ENCODE assay signal across 11 cellular contexts in the genomic region with DNA sequence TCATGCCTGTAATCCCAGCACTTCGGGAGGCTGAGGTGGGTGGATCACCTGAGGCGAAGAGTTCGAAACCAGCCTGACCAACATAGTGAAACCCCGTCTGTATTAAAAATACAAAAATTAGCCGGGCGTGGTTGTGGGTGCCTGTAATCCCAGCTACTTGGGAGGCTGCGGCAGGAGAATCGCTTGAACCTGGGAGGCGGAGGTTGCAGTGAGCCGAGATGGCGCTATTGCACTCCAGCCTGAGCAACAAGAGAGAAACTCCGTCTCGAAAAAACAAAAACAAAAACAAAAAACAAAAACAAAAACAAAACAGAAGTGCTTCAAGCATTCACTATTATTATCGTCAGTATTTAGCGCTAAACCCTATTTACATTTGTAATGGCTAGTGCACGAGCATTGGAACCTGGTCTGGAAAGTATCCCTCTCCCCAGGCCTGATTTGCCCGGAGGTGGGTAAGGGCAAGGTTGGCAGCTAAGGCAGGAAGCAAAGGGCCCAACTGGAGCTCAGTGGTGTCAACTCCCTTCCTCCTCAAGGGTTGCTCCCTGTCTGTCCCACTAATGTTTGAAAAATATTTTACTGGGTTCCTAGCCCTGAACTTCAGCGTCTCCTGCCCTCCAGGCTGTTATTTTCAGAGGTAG. TPM values are rescaled to one million over a fixed set of nuclear protein-coding genes. Genes with fewer than 3 reads are reported as not detected.
A peak's percentile ranks its signal among the peaks of the same experiment; 100 is the strongest.
DNase-seq lines count a peak whose midpoint lies in the region; ATAC-seq and TF ChIP-seq lines count a peak whose summit lies in the region.
"Not testable (repeated sequence)": the region's sequence is repeated elsewhere in the genome, so short reads cannot be mapped to it uniquely, and the experiment has no call there.
"Had no signal": no experiment of that assay in that cellular context is flagged by ENCODE, and none has a peak within 500 bp of the region (broad histone marks: within the 10 kb centered on the region; RNA-seq: fewer than 3 reads in every experiment).

No MANE protein-coding gene starts in this region.

- not testable (repeated sequence) for H3K4me3 ChIP-seq in Caco-2 (ENCODE audit: low read depth, low read length); hepatocyte
- H3K4me3 ChIP-seq in NT2/D1 (ENCODE audit: insufficient read length, low read depth), result peak overlapping the region; percentile 13

- H3K27ac Mint-ChIP-seq in Caco-2 (ENCODE audit: unreplicated experiment) (peak overlapping the region; percentile 91), MCF 10A (ENCODE audit: low read depth, unreplicated experiment) (peak overlapping the region; percentile 81)
- not testable (repeated sequence) for H3K27ac Mint-ChIP-seq in activated T-cell treated with anti-CD3 and anti-CD28 coated beads, Interleukin-2, amount 50 U/mL, for 72 hours; stimulated activated effector memory CD8-positive, alpha-beta T cell treated with anti-CD3 and anti-CD28 coated beads, Interleukin-12 subunit alpha, Interleukin-12 subunit beta, amount 100 ng/mL, for 72 hours
- H3K27ac Mint-ChIP-seq in natural killer cell treated with Interleukin-12 subunit alpha and Interleukin-12 subunit beta and Interleukin-15 and Interleukin-18, amount 100 ng/mL, for 72 hours, result peak overlapping the region in 1 of 2 donors; percentile 77

- WGBS in hepatocyte (ENCODE audit: low lambda C conversion rate, missing lambda C conversion rate), result 86% methylated on average over 18 of the region's 18 CpGs

- H3K27me3 ChIP-seq in Caco-2 (replicated peaks; ENCODE audit: control insufficient read depth, insufficient read depth, low read length); NT2/D1 (ENCODE audit: insufficient read depth, insufficient read length); hepatocyte: not testable (repeated sequence)

- ATAC-seq in activated T-cell treated with anti-CD3 and anti-CD28 coated beads, Interleukin-2, amount 50 U/mL, for 72 hours (replicated peaks in 1 of 2); natural killer cell treated with Interleukin-12 subunit alpha and Interleukin-12 subunit beta and Interleukin-15 and Interleukin-18, amount 100 ng/mL, for 72 hours; stimulated activated effector memory CD8-positive, alpha-beta T cell treated with anti-CD3 and anti-CD28 coated beads, Interleukin-12 subunit alpha, Interleukin-12 subunit beta, amount 100 ng/mL, for 72 hours: not testable (repeated sequence)

- H3K27me3 Mint-ChIP-seq in Caco-2 (ENCODE audit: insufficient read depth, unreplicated experiment); activated T-cell treated with anti-CD3 and anti-CD28 coated beads, Interleukin-2, amount 50 U/mL, for 72 hours (ENCODE audit: low read depth); MCF 10A (ENCODE audit: insufficient read depth, unreplicated experiment); natural killer cell treated with Interleukin-12 subunit alpha and Interleukin-12 subunit beta and Interleukin-15 and Interleukin-18, amount 100 ng/mL, for 72 hours: not testable (repeated sequence)

- not testable (repeated sequence) for H3K9me3 ChIP-seq in Caco-2; NT2/D1 (ENCODE audit: insufficient read depth, low read length); hepatocyte (ENCODE audit: low read depth)

- intact Hi-C loops in Caco-2 (cut with micrococcal nuclease; ENCODE audit: unreplicated experiment), result not testable (repeated sequence)
- intact Hi-C loops in MCF 10A (cut with micrococcal nuclease), result loop anchor here (1.0 kb wide), 1 partner anchor 78 kb away; no protein-coding TSS in a partner anchor

- H3K4me1 Mint-ChIP-seq in Caco-2 (ENCODE audit: low read depth, unreplicated experiment), result not testable (repeated sequence)
- peaks cover 30% of the 10 kb centered on the region for H3K4me1 Mint-ChIP-seq in activated T-cell treated with anti-CD3 and anti-CD28 coated beads, Interleukin-2, amount 50 U/mL, for 72 hours (ENCODE audit: low read depth)
- peaks cover 12% of the 10 kb centered on the region for H3K4me1 Mint-ChIP-seq in MCF 10A (ENCODE audit: insufficient read depth, unreplicated experiment)
- H3K4me1 Mint-ChIP-seq in natural killer cell treated with Interleukin-12 subunit alpha and Interleukin-12 subunit beta and Interleukin-15 and Interleukin-18, amount 100 ng/mL, for 72 hours (ENCODE audit: low read depth in 2 of 2), result peaks cover 14 to 16% of the 10 kb centered on the region in 2 donors
- peaks cover 33% of the 10 kb centered on the region for H3K4me1 Mint-ChIP-seq in stimulated activated effector memory CD8-positive, alpha-beta T cell treated with anti-CD3 and anti-CD28 coated beads, Interleukin-12 subunit alpha, Interleukin-12 subunit beta, amount 100 ng/mL, for 72 hours

- H3K36me3 ChIP-seq in Caco-2 (ENCODE audit: control insufficient read depth, insufficient read depth, low read length); NT2/D1 (ENCODE audit: insufficient read depth, insufficient read length, low read length); hepatocyte (replicated peaks; ENCODE audit: insufficient read depth, low read depth): not testable (repeated sequence)

- BruUV-seq in Caco-2 (replicated peaks; lab: Mats Ljungman, UMichigan); MCF 10A (replicated peaks; lab: Mats Ljungman, UMichigan): not testable (repeated sequence)

- H2AFZ ChIP-seq in hepatocyte, result not testable (repeated sequence)

- H3K9me2 ChIP-seq in hepatocyte (replicated peaks; ENCODE audit: insufficient read depth), result not testable (repeated sequence)

- POLR2A ChIA-PET in Caco-2 (lab: Charles Lee), result interaction anchor here (0.7 to 2.3 kb wide), 4 partner anchors 22 to 34 kb away, joined by 3 to 34 read pairs (median 18); a partner anchor contains a TSS
- POLR2A ChIA-PET in MCF 10A (lab: Yijun Ruan, JAX), result interaction anchor here (0.9 to 3.5 kb wide), 12 partner anchors 14 to 78 kb away, joined by 3 to 45 read pairs (median 7); a partner anchor contains a TSS

- H4K20me1 ChIP-seq in hepatocyte (ENCODE audit: insufficient read depth, poor library complexity, severe bottlenecking), result not testable (repeated sequence)

- peak overlapping the region; percentile 86 for H3K4me2 ChIP-seq in hepatocyte

- H3K36me3 Mint-ChIP-seq in Caco-2 (ENCODE audit: insufficient read depth, unreplicated experiment), result peaks cover 17% of the 10 kb centered on the region
- not testable (repeated sequence) for H3K36me3 Mint-ChIP-seq in activated T-cell treated with anti-CD3 and anti-CD28 coated beads, Interleukin-2, amount 50 U/mL, for 72 hours (ENCODE audit: insufficient read depth in 2 of 2); MCF 10A (ENCODE audit: insufficient read depth, unreplicated experiment); natural killer cell treated with Interleukin-12 subunit alpha and Interleukin-12 subunit beta and Interleukin-15 and Interleukin-18, amount 100 ng/mL, for 72 hours; stimulated activated effector memory CD8-positive, alpha-beta T cell treated with anti-CD3 and anti-CD28 coated beads, Interleukin-12 subunit alpha, Interleukin-12 subunit beta, amount 100 ng/mL, for 72 hours

- DNase-seq in Caco-2; NT2/D1 (ENCODE audit: low read depth, low spot score); activated T-cell treated with anti-CD3 and anti-CD28 coated beads, Interleukin-2, amount 50 U/mL, for 72 hours; MCF 10A (ENCODE audit: unreplicated experiment); hepatocyte (ENCODE audit: low spot score); stimulated activated effector memory CD8-positive, alpha-beta T cell treated with anti-CD3 and anti-CD28 coated beads, Interleukin-12 subunit alpha, Interleukin-12 subunit beta, amount 100 ng/mL, for 72 hours (ENCODE audit: low spot score in 2 of 2): not testable (repeated sequence)
- peak; percentile 5 for DNase-seq in natural killer cell treated with Interleukin-12 subunit alpha and Interleukin-12 subunit beta and Interleukin-15 and Interleukin-18, amount 100 ng/mL, for 72 hours (ENCODE audit: low spot score)

- peak overlapping the region; percentile 84 for H3K9ac ChIP-seq in NT2/D1 (ENCODE audit: insufficient read length, low read depth)

- CTCF ChIA-PET in Caco-2 (lab: Charles Lee), result interaction anchor here (0.6 to 3.4 kb wide), 17 partner anchors 16 to 434 kb away, joined by 3 to 90 read pairs (median 7); a partner anchor contains a TSS
- CTCF ChIA-PET in MCF 10A (lab: Yijun Ruan, JAX), result interaction anchor here (0.6 to 5.5 kb wide), 27 partner anchors 9 to 606 kb away, joined by 3 to 48 read pairs (median 6); a partner anchor contains a TSS

- TF ChIP-seq CTCF in Caco-2 (IDR thresholded peaks at IDR 0.05; ENCODE audit: insufficient read depth in 1 of 2, low read depth in 1 of 2, low read length in 1 of 2, severe bottlenecking in 1 of 2, unreplicated experiment in 1 of 2); MCF 10A (IDR thresholded peaks at IDR 0.05; ENCODE audit: unreplicated experiment); hepatocyte (IDR thresholded peaks at IDR 0.05; ENCODE audit: poor library complexity): not testable (repeated sequence)

- H3K9me3 Mint-ChIP-seq in Caco-2 (ENCODE audit: unreplicated experiment); activated T-cell treated with anti-CD3 and anti-CD28 coated beads, Interleukin-2, amount 50 U/mL, for 72 hours; MCF 10A (ENCODE audit: unreplicated experiment); natural killer cell treated with Interleukin-12 subunit alpha and Interleukin-12 subunit beta and Interleukin-15 and Interleukin-18, amount 100 ng/mL, for 72 hours; stimulated activated effector memory CD8-positive, alpha-beta T cell treated with anti-CD3 and anti-CD28 coated beads, Interleukin-12 subunit alpha, Interleukin-12 subunit beta, amount 100 ng/mL, for 72 hours: not testable (repeated sequence)

- peaks cover 20% of the 10 kb centered on the region for H3K79me2 ChIP-seq in hepatocyte

- peaks cover 14% of the 10 kb centered on the region for H3K4me1 ChIP-seq in Caco-2
- peaks cover 22% of the 10 kb centered on the region for H3K4me1 ChIP-seq in NT2/D1 (ENCODE audit: insufficient read depth, insufficient read length)
- H3K4me1 ChIP-seq in hepatocyte (ENCODE audit: insufficient read depth), result not testable (repeated sequence)

- peak overlapping the region; percentile 89 for H3K27ac ChIP-seq in hepatocyte

- H3K4me3 Mint-ChIP-seq in Caco-2 (ENCODE audit: unreplicated experiment), result peak overlapping the region; percentile 87
- peak overlapping the region; percentile 5 to 8 for H3K4me3 Mint-ChIP-seq in activated T-cell treated with anti-CD3 and anti-CD28 coated beads, Interleukin-2, amount 50 U/mL, for 72 hours
- not testable (repeated sequence) for H3K4me3 Mint-ChIP-seq in MCF 10A (ENCODE audit: unreplicated experiment); natural killer cell treated with Interleukin-12 subunit alpha and Interleukin-12 subunit beta and Interleukin-15 and Interleukin-18, amount 100 ng/mL, for 72 hours
- peak overlapping the region; percentile 88 for H3K4me3 Mint-ChIP-seq in stimulated activated effector memory CD8-positive, alpha-beta T cell treated with anti-CD3 and anti-CD28 coated beads, Interleukin-12 subunit alpha, Interleukin-12 subunit beta, amount 100 ng/mL, for 72 hours

RNA-seq across cellular contexts. Expression of a gene that starts 5.9 kb away (rescaled TPM):
- total RNA-seq in Caco-2 (2022) (0.27 TPM in 1 of 2 replicates, not detected in the other), MCF 10A (2022) (not detected in 2 replicates), hepatocyte (19.9 and 24.6 TPM in 2 replicates)
- 1 to 10 TPM; 3.0 to 3.9 TPM for total RNA-seq in activated T-cell treated with anti-CD3 and anti-CD28 coated beads, Interleukin-2, amount 50 U/mL, for 72 hours
- polyA plus RNA-seq in hepatocyte, result 210 and 250 TPM in 2 replicates
- under 1 TPM; 0.10 to 0.59 TPM for total RNA-seq in natural killer cell treated with Interleukin-12 subunit alpha and Interleukin-12 subunit beta and Interleukin-15 and Interleukin-18, amount 100 ng/mL, for 72 hours
- total RNA-seq: H4, M059J had no signal

RNA-seq across cellular contexts. Expression of a gene that starts 19.2 kb away (rescaled TPM):
- total RNA-seq in Caco-2 (2022) (0.68 and 0.88 TPM in 2 replicates), MCF 10A (2022) (0.12 TPM in 1 of 2 replicates, not detected in the other), hepatocyte (20.6 and 21.4 TPM in 2 replicates)
- total RNA-seq in activated T-cell treated with anti-CD3 and anti-CD28 coated beads, Interleukin-2, amount 50 U/mL, for 72 hours, result under 1 TPM in 1 of 2 donors, not detected in 1; 0.10 TPM
- polyA plus RNA-seq in hepatocyte, result 36.4 and 48.6 TPM in 2 replicates
- total RNA-seq in natural killer cell treated with Interleukin-12 subunit alpha and Interleukin-12 subunit beta and Interleukin-15 and Interleukin-18, amount 100 ng/mL, for 72 hours, result not detected
- total RNA-seq: M059J had no signal
- polyA plus RNA-seq: CD14-positive monocyte had no signal

RNA-seq across cellular contexts. Expression of a gene that starts 22.0 kb away (rescaled TPM):
- 140 and 159 TPM in 2 replicates for total RNA-seq in Caco-2 (2022)
- 10 to 100 TPM; 42.9 to 50.8 TPM for total RNA-seq in activated T-cell treated with anti-CD3 and anti-CD28 coated beads, Interleukin-2, amount 50 U/mL, for 72 hours
- 143 and 144 TPM in 2 replicates for total RNA-seq in MCF 10A (2022)
- total RNA-seq in hepatocyte, result 111 and 132 TPM in 2 replicates
- 265 and 267 TPM in 2 replicates for polyA plus RNA-seq in hepatocyte
- total RNA-seq in natural killer cell treated with Interleukin-12 subunit alpha and Interleukin-12 subunit beta and Interleukin-15 and Interleukin-18, amount 100 ng/mL, for 72 hours, result 10 to 100 TPM; 62.7 to 76.1 TPM

RNA-seq across cellular contexts. Expression of a gene that starts 25.3 kb away (rescaled TPM):
- 11.7 and 12.7 TPM in 2 replicates for total RNA-seq in Caco-2 (2022)
- 1 to 10 TPM; 1.8 to 2.8 TPM for total RNA-seq in activated T-cell treated with anti-CD3 and anti-CD28 coated beads, Interleukin-2, amount 50 U/mL, for 72 hours
- total RNA-seq in MCF 10A (2022), result 38.7 and 50.2 TPM in 2 replicates
- total RNA-seq in hepatocyte, result 4.3 and 6.2 TPM in 2 replicates
- polyA plus RNA-seq in hepatocyte, result 9.5 and 12.8 TPM in 2 replicates
- total RNA-seq in natural killer cell treated with Interleukin-12 subunit alpha and Interleukin-12 subunit beta and Interleukin-15 and Interleukin-18, amount 100 ng/mL, for 72 hours, result 1 to 10 TPM in 1 of 2 donors, under 1 TPM in 1; 0.43 to 2.1 TPM

RNA-seq across cellular contexts. Expression of a gene that starts 32.9 kb away (rescaled TPM):
- 4.9 and 6.1 TPM in 2 replicates for total RNA-seq in Caco-2 (2022)
- total RNA-seq in activated T-cell treated with anti-CD3 and anti-CD28 coated beads, Interleukin-2, amount 50 U/mL, for 72 hours, result 1 to 10 TPM; 1.2 to 3.5 TPM
- 1.4 and 1.6 TPM in 2 replicates for total RNA-seq in MCF 10A (2022)
- 0.36 and 1.7 TPM in 2 replicates for total RNA-seq in hepatocyte
- polyA plus RNA-seq in hepatocyte, result 6.2 and 7.3 TPM in 2 replicates
- 1 to 10 TPM; 1.2 to 2.6 TPM for total RNA-seq in natural killer cell treated with Interleukin-12 subunit alpha and Interleukin-12 subunit beta and Interleukin-15 and Interleukin-18, amount 100 ng/mL, for 72 hours
- total RNA-seq: Peyer's patch had no signal
- polyA plus RNA-seq: CD14-positive monocyte had no signal

Comparison
In these comparisons a context has a peak if more than half of its experiments do, and no peak if none do; other contexts are left out.
1. RNA of a gene that starts 19.2 kb away (total RNA-seq): 20.6 to 21.4 TPM in hepatocyte; 0.68 to 0.88 TPM in Caco-2, 0.10 TPM in activated T-cell treated with anti-CD3 and anti-CD28 coated beads, Interleukin-2, amount 50 U/mL, for 72 hours, 0.12 TPM in MCF 10A and not detected in natural killer cell treated with Interleukin-12 subunit alpha and Interleukin-12 subunit beta and Interleukin-15 and Interleukin-18, amount 100 ng/mL, for 72 hours; every median in the first group is over 10 times any median in the second.